23 cellular contexts compared by ENCODE assay signal in the genomic region with DNA sequence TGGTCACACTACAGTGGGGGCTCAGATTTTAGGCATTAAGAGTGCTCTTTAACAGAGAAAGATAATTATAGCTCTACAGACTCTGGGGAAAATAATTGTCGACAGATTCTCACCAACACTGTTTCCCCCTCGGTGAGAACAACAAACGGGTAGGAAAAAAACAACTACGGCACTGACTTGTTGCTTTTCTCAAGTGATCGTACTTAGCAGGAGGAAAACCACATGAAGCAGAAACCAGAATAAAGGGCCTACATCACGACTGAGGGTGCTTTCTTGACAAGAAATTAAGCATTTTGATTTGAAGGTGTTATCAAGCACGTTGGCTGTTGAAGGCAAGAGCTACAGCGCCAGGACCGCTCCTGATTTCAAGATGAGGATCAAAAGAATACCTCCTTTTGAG. TPM values are rescaled to one million over a fixed set of nuclear protein-coding genes. Genes with fewer than 3 reads are reported as not detected.
DNase-seq lines count a peak whose midpoint lies in the region; ATAC-seq and TF ChIP-seq lines count a peak whose summit lies in the region.
"Had no signal": no experiment of that assay in that cellular context is flagged by ENCODE, and none has a peak within 500 bp of the region (broad histone marks: within the 10 kb centered on the region; RNA-seq: fewer than 3 reads in every experiment).

No MANE protein-coding gene starts in this region.

- H3K27ac Mint-ChIP-seq in CD4-positive, alpha-beta memory T cell: no peak overlapping the region
- no peak overlapping the region for H3K27ac Mint-ChIP-seq in WTC11
- H3K27ac Mint-ChIP-seq: activated T-cell treated with anti-CD3 and anti-CD28 coated beads, Interleukin-2, amount 50 U/mL, for 24 hours; natural killer cell had no signal

- intact Hi-C loops in CD4-positive, alpha-beta memory T cell (cut with micrococcal nuclease): no loop called here

- 0 out of 2 replicates have a peak overlapping the region, but pooled peaks have one; percentile 43 for H3K9ac ChIP-seq in HUES64 (ENCODE audit: low read depth, low read length)

- peaks cover 3 to 18% of the 10 kb centered on the region in 2 donors for H3K27me3 Mint-ChIP-seq in CD4-positive, alpha-beta memory T cell
- peaks cover 13% of the 10 kb centered on the region for H3K27me3 Mint-ChIP-seq in WTC11 (ENCODE audit: low read depth)

- DNase-seq in CD4-positive, alpha-beta memory T cell: peak in 4 of 5 donors; percentile 10 to 27 (median 20)
- DNase-seq in WTC11 (ENCODE audit: low spot score): no peak
- DNase-seq in effector CD8-positive, alpha-beta T cell (lab: John Stamatoyannopoulos, UW): no peak
- no peak for DNase-seq in HEK293T (ENCODE audit: extremely low spot score)
- DNase-seq in NCI-H187 (lab: John Stamatoyannopoulos, UW): no peak
- DNase-seq: activated CD4-positive, CD25-positive, alpha-beta regulatory T cell treated with anti-CD3 and anti-CD28 coated beads, Interleukin-2, amount 50 U/mL, for 72 hours; activated CD8-positive, alpha-beta memory T cell treated with anti-CD3 and anti-CD28 coated beads for 24 hours; activated T-cell treated with anti-CD3 and anti-CD28 coated beads, Interleukin-2, amount 50 U/mL, for 24 hours; cortex of kidney; glutamatergic neuron; left cardiac atrium; mesenchymal stem cell; natural killer cell; pancreas; Right ventricle myocardium superior had no signal

- TF ChIP-seq CTCF in WTC11 (IDR thresholded peaks at IDR 0.05): no peak

- WGBS in HUES64: 54% methylated on average over 9 of the region's 9 CpGs
- 50 to 55% methylated on average over 7 to 8 of the region's 9 CpGs for WGBS in mesodermal cell (ENCODE audit: insufficient coverage in 2 of 2), 2 experiments

- peaks cover 6% of the 10 kb centered on the region for H3K4me1 ChIP-seq in CD4-positive, alpha-beta memory T cell (ENCODE audit: insufficient read depth, low read length)
- peaks cover 17% of the 10 kb centered on the region for H3K4me1 ChIP-seq in HUES64 (ENCODE audit: insufficient read depth, low read length)
- H3K4me1 ChIP-seq in mesodermal cell (ENCODE audit: control insufficient read depth, insufficient read depth, low read length, poor library complexity, severe bottlenecking): no peaks in the 10 kb centered on the region
- H3K4me1 ChIP-seq: pancreas had no signal

- H3K4me3 ChIP-seq in CD4-positive, alpha-beta memory T cell (ENCODE audit: low read length in 2 of 2): no peak overlapping the region
- H3K4me3 ChIP-seq in HUES64 (ENCODE audit: low read length) (no peak overlapping the region), mesodermal cell (ENCODE audit: extremely low read depth, insufficient read depth, low read length, poor library complexity, severe bottlenecking) (no peak overlapping the region)
- H3K4me3 ChIP-seq: pancreas had no signal

- ATAC-seq in WTC11 (peak; percentile 51), HG02763 (IDR thresholded peaks at IDR 0.05; ENCODE audit: unreplicated experiment) (no peak)
- ATAC-seq: left cardiac atrium, natural killer cell, pancreas had no signal

- no peaks in the 10 kb centered on the region for H3K27me3 ChIP-seq in CD4-positive, alpha-beta memory T cell (ENCODE audit: insufficient read depth, low read length)
- H3K27me3 ChIP-seq in HUES64 (ENCODE audit: insufficient read depth, low read length): no peaks in the 10 kb centered on the region
- H3K27me3 ChIP-seq: pancreas had no signal

- H3K9me3 ChIP-seq in CD4-positive, alpha-beta memory T cell (ENCODE audit: control insufficient read depth in 1 of 2, low read length in 2 of 2): no peaks in the 10 kb centered on the region
- H3K9me3 ChIP-seq in HUES64 (ENCODE audit: insufficient read depth, low read depth, low read length) (no peaks in the 10 kb centered on the region), mesodermal cell (ENCODE audit: control insufficient read depth, low read length) (no peaks in the 10 kb centered on the region)
- H3K9me3 ChIP-seq: pancreas had no signal

- H3K4me3 Mint-ChIP-seq in CD4-positive, alpha-beta memory T cell: peak overlapping the region in 3 of 8 donors; percentile 6 to 48 (median 29)
- H3K4me3 Mint-ChIP-seq in WTC11: 0 out of 2 replicates have a peak overlapping the region, but pooled peaks have one; percentile 2
- H3K4me3 Mint-ChIP-seq: activated T-cell treated with anti-CD3 and anti-CD28 coated beads, Interleukin-2, amount 50 U/mL, for 24 hours; natural killer cell had no signal

- peaks cover 0 to 3% (median 0%) of the 10 kb centered on the region in 8 donors for H3K9me3 Mint-ChIP-seq in CD4-positive, alpha-beta memory T cell
- H3K9me3 Mint-ChIP-seq in WTC11: peaks cover 2% of the 10 kb centered on the region
- H3K9me3 Mint-ChIP-seq: activated T-cell treated with anti-CD3 and anti-CD28 coated beads, Interleukin-2, amount 50 U/mL, for 24 hours; natural killer cell had no signal

- H3K27ac ChIP-seq in CD4-positive, alpha-beta memory T cell (ENCODE audit: low read depth, low read length): no peak overlapping the region
- H3K27ac ChIP-seq in HUES64 (ENCODE audit: low read depth, low read length) (no peak overlapping the region), mesodermal cell (ENCODE audit: low read depth, low read length, severe bottlenecking) (peak overlapping the region; percentile 31)
- H3K27ac ChIP-seq: pancreas had no signal

- H3K36me3 Mint-ChIP-seq in CD4-positive, alpha-beta memory T cell: no peaks in the 10 kb centered on the region
- peaks cover 2% of the 10 kb centered on the region; the same call in 1 of the 2 replicates for H3K36me3 Mint-ChIP-seq in WTC11
- H3K36me3 Mint-ChIP-seq: natural killer cell had no signal

- H3K36me3 ChIP-seq in CD4-positive, alpha-beta memory T cell (ENCODE audit: insufficient read depth, low read length): no peaks in the 10 kb centered on the region
- H3K36me3 ChIP-seq in HUES64 (ENCODE audit: insufficient read depth, low read length): no peaks in the 10 kb centered on the region
- H3K36me3 ChIP-seq in mesodermal cell (ENCODE audit: control insufficient read depth, insufficient read depth, low read length): peaks cover 7% of the 10 kb centered on the region

- peaks cover 6 to 16% (median 9%) of the 10 kb centered on the region in 4 donors for H3K4me1 Mint-ChIP-seq in CD4-positive, alpha-beta memory T cell
- peaks cover 31% of the 10 kb centered on the region for H3K4me1 Mint-ChIP-seq in WTC11
- H3K4me1 Mint-ChIP-seq: natural killer cell had no signal

- CTCF ChIA-PET in CD4-positive, alpha-beta memory T cell (lab: Charles Lee; ENCODE audit: partially characterized antibody): no interaction called here
- CTCF ChIA-PET in WTC11 (lab: Charles Lee): interaction anchor here (0.9 to 1.2 kb wide), 2 partner anchors 19 to 316 kb away, joined by 3 read pairs; no protein-coding TSS in a partner anchor
- CTCF ChIA-PET in HEK293T (lab: Yijun Ruan, JAX): no interaction called here

- POLR2A ChIA-PET in CD4-positive, alpha-beta memory T cell (lab: Charles Lee; ENCODE audit: partially characterized antibody): no interaction called here
- POLR2A ChIA-PET in WTC11 (lab: Charles Lee): no interaction called here
- POLR2A ChIA-PET in HEK293T (lab: Yijun Ruan, JAX): no interaction called here

TF ChIP-seq in WTC11, 78 proteins besides CTCF, POLR2A, EP300 and RAD21 (continues in another document):
- TF ChIP-seq ZNF317 (CRISPR knock-in tag; IDR thresholded peaks at IDR 0.05; ENCODE audit: borderline replicate concordance, low read depth) (no peak), JUN (CRISPR knock-in tag; IDR thresholded peaks at IDR 0.05) (no peak), TEAD1 (CRISPR knock-in tag; IDR thresholded peaks at IDR 0.05) (no peak)
- TF ChIP-seq, protein P1, sequence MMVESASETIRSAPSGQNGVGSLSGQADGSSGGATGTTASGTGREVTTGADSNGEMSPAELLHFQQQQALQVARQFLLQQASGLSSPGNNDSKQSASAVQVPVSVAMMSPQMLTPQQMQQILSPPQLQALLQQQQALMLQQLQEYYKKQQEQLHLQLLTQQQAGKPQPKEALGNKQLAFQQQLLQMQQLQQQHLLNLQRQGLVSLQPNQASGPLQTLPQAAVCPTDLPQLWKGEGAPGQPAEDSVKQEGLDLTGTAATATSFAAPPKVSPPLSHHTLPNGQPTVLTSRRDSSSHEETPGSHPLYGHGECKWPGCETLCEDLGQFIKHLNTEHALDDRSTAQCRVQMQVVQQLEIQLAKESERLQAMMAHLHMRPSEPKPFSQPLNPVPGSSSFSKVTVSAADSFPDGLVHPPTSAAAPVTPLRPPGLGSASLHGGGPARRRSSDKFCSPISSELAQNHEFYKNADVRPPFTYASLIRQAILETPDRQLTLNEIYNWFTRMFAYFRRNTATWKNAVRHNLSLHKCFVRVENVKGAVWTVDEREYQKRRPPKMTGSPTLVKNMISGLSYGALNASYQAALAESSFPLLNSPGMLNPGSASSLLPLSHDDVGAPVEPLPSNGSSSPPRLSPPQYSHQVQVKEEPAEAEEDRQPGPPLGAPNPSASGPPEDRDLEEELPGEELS (CRISPR knock-in tag; IDR thresholded peaks at IDR 0.05): no peak

TF ChIP-seq in HEK293T, 16 proteins besides CTCF, POLR2A, EP300 and RAD21:
- no peak for TF ChIP-seq BHLHE40 (IDR thresholded peaks at IDR 0.05; ENCODE audit: borderline replicate concordance)
- TF ChIP-seq L3MBTL2 (conservative IDR thresholded peaks at IDR 0.05): no peak
- TF ChIP-seq HDGF (IDR thresholded peaks at IDR 0.05; ENCODE audit: borderline replicate concordance): no peak
- no peak for TF ChIP-seq NFRKB (IDR thresholded peaks at IDR 0.05)
- no peak for TF ChIP-seq ZNF384 (IDR thresholded peaks at IDR 0.05)
- no peak for TF ChIP-seq ARNT (IDR thresholded peaks at IDR 0.05)
- TF ChIP-seq FOXK2 (IDR thresholded peaks at IDR 0.05): no peak
- no peak for TF ChIP-seq CTBP1 (IDR thresholded peaks at IDR 0.05; ENCODE audit: borderline replicate concordance)
- TF ChIP-seq ELF4 (IDR thresholded peaks at IDR 0.05): no peak
- TF ChIP-seq FOXM1 (IDR thresholded peaks at IDR 0.05; ENCODE audit: borderline replicate concordance): no peak
- TF ChIP-seq SP1 (IDR thresholded peaks at IDR 0.05): no peak
- TF ChIP-seq TARDBP (IDR thresholded peaks at IDR 0.05): no peak
- TF ChIP-seq LEF1 (IDR thresholded peaks at IDR 0.05; ENCODE audit: borderline replicate concordance): no peak

RNA-seq across cellular contexts. Expression of a gene that starts 27.2 kb away (rescaled TPM):
- not detected for total RNA-seq in CD4-positive, alpha-beta memory T cell
- not detected for polyA plus RNA-seq in CD4-positive, alpha-beta memory T cell
- polyA plus RNA-seq in HUES64 (2013, experiment 1 of 2): 74.6 TPM
- polyA plus RNA-seq in HUES64 (2013, experiment 2 of 2): 60.9 TPM
- 2.4 to 4.1 TPM (median 3.7 TPM) in 3 replicates for total RNA-seq in WTC11 (2021)
- polyA plus RNA-seq in mesodermal cell (2013, experiment 1 of 2): 7.7 TPM
- 4.1 TPM for polyA plus RNA-seq in mesodermal cell (2013, experiment 2 of 2)
- total RNA-seq: bronchial epithelial cell, endothelial cell of umbilical vein, left cardiac atrium, LHCN-M2, natural killer cell, pancreas, Right ventricle myocardium superior, subcutaneous adipose tissue had no signal
- polyA plus RNA-seq: adipose tissue had no signal

RNA-seq across cellular contexts. Expression of a gene that starts 56.5 kb away (rescaled TPM):
- 1 to 10 TPM; 6.5 to 8.9 TPM for total RNA-seq in CD4-positive, alpha-beta memory T cell
- polyA plus RNA-seq in CD4-positive, alpha-beta memory T cell: 1 to 10 TPM; 1.2 TPM
- polyA plus RNA-seq in HUES64 (2013, experiment 1 of 2): 4.3 TPM
- 4.2 TPM for polyA plus RNA-seq in HUES64 (2013, experiment 2 of 2)
- total RNA-seq in WTC11 (2021): 6.0 to 7.3 TPM (median 6.7 TPM) in 3 replicates
- 7.3 TPM for polyA plus RNA-seq in mesodermal cell (2013, experiment 1 of 2)
- polyA plus RNA-seq in mesodermal cell (2013, experiment 2 of 2): 6.6 TPM

Comparison
In these comparisons a context has a peak if more than half of its experiments do, and no peak if none do; other contexts are left out.
1. DNase-seq: peak in CD4-positive, alpha-beta memory T cell (4 of 5); none in WTC11 (single experiment), effector CD8-positive, alpha-beta T cell (single experiment), HEK293T (single experiment) and NCI-H187 (0 of 2).